In the genomic region with DNA sequence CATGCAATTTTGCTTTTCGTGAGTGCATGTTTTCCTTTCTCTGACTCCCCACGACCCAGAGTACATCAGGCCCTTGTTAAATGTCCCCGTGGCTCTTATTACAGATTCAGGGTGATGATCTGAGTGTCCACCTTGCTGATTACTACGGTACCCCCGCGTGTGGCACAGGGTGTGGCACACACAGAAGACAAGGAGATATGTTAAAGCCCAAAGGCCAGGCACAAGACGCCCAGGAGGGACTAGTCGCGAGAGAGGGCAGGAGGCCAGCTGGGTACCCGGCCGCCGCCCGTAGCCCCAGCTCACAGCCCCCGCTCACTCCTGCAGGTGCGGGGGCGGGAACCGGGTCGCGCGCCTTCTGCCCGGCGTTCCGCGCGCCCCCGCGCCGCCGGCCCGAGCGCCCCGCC, we compare ENCODE assay signal across 8 cellular contexts. TPM values are rescaled to one million over a fixed set of nuclear protein-coding genes. Genes with fewer than 3 reads are reported as not detected.
DNase-seq lines count a peak whose midpoint lies in the region; ATAC-seq and TF ChIP-seq lines count a peak whose summit lies in the region.

No MANE protein-coding gene starts in this region.

- POLR2A ChIA-PET in PC-3 (lab: Charles Lee; ENCODE audit: unreplicated experiment) = interaction anchor here (0.5 to 0.9 kb wide), 4 partner anchors 20 to 1440 kb away, joined by 3 to 5 read pairs (median 4); no protein-coding TSS in a partner anchor

- TF ChIP-seq CTCF in PC-3 (conservative IDR thresholded peaks at IDR 0.05; ENCODE audit: low read depth, low read length) = no peak
- no peak for TF ChIP-seq CTCF in epithelial cell of proximal tubule (conservative IDR thresholded peaks at IDR 0.05; ENCODE audit: low read depth, low read length)
- no peak for TF ChIP-seq CTCF in prostate gland (IDR thresholded peaks at IDR 0.05)

- no peak for TF ChIP-seq POLR2A in prostate gland (IDR thresholded peaks at IDR 0.05)

- peak overlapping the region; percentile 99 for H3K4me2 ChIP-seq in PC-3 (ENCODE audit: low read length)

- intact Hi-C loops in PC-3 (cut with micrococcal nuclease) (no loop called here), prostate gland (cut with DNase I) (loop anchor here (5.0 to 10.0 kb wide), 2 partner anchors 153 to 256 kb away; partner anchors contain the start of gene KIF11)

- peak; percentile 14 for ATAC-seq in PC-3
- no peak for ATAC-seq in GM21576 (IDR thresholded peaks at IDR 0.05; ENCODE audit: unreplicated experiment)

- H3K4me3 ChIP-seq in PC-3 (ENCODE audit: low read length) (peak overlapping the region; percentile 93), epithelial cell of proximal tubule (ENCODE audit: low read depth, low read length) (peak overlapping the region; percentile 88), prostate gland (peak overlapping the region; percentile 80 to 95)

- H3K9me2 ChIP-seq in PC-3 (replicated peaks; ENCODE audit: low read length) = no peaks in the 10 kb centered on the region

- 0% methylated on average over 13 of the region's 32 CpGs for WGBS in prostate gland

- peak overlapping the region; percentile 82 for H3K9ac ChIP-seq in PC-3 (ENCODE audit: low read length)

- peak; percentile 50 for DNase-seq in DMS79 treated with DMSO at 0.1 percent for 48 hours (lab: John Stamatoyannopoulos, UW)
- no peak for DNase-seq in DMS79 (lab: John Stamatoyannopoulos, UW)
- DNase-seq in PC-3 = no peak
- DNase-seq in epithelial cell of proximal tubule (ENCODE audit: low read depth) = no peak
- DNase-seq in prostate gland (ENCODE audit: low spot score) = no peak
- no peak for DNase-seq in hepatic stellate cell (ENCODE audit: low spot score)
- no peak for DNase-seq in NCI-H774 (lab: John Stamatoyannopoulos, UW)

- CTCF ChIA-PET in PC-3 (lab: Charles Lee) = interaction anchor here (0.5 to 0.6 kb wide), 3 partner anchors 137 to 397 kb away, joined by 4 to 7 read pairs (median 4); no protein-coding TSS in a partner anchor

- H3K27ac ChIP-seq in PC-3 (ENCODE audit: low read length) (peak overlapping the region; percentile 59), prostate gland (peak overlapping the region in 1 of 2 donors; percentile 91)

- no peaks in the 10 kb centered on the region for H3K27me3 ChIP-seq in PC-3 (ENCODE audit: low read length)
- no peaks in the 10 kb centered on the region for H3K27me3 ChIP-seq in prostate gland (replicated peaks; ENCODE audit: insufficient read depth)

- peaks cover 14% of the 10 kb centered on the region for H3K79me2 ChIP-seq in PC-3 (ENCODE audit: low read length)

- H3K4me1 ChIP-seq in PC-3 (ENCODE audit: insufficient read depth, low read length) (peaks cover 24% of the 10 kb centered on the region), prostate gland (replicated peaks) (no peaks in the 10 kb centered on the region)

- no peaks in the 10 kb centered on the region for H3K9me3 ChIP-seq in PC-3 (ENCODE audit: low read length)
- no peaks in the 10 kb centered on the region for H3K9me3 ChIP-seq in prostate gland

- no TSS peak for BruUV-seq in PC-3 (replicated peaks; lab: Mats Ljungman, UMichigan)

- H3K36me3 ChIP-seq in PC-3 (ENCODE audit: low read depth, low read length) (no peaks in the 10 kb centered on the region), prostate gland (no peaks in the 10 kb centered on the region)

- no peaks in the 10 kb centered on the region for H3F3A ChIP-seq in PC-3 (ENCODE audit: low read length, unreplicated experiment)

- H4K20me1 ChIP-seq in PC-3 (ENCODE audit: low read length) = no peaks in the 10 kb centered on the region

- H2AFZ ChIP-seq in PC-3 (ENCODE audit: low read length) = peak overlapping the region; percentile 95

RNA-seq across cellular contexts. Expression of gene EXOC6, which starts 0.3 kb away (rescaled TPM):
- total RNA-seq in PC-3 (2014; rRNA removed) (5.5 and 5.7 TPM in 2 replicates), epithelial cell of proximal tubule (12.1 and 12.5 TPM in 2 replicates), prostate gland (100 to 1,000 TPM in 1 of 2 donors, 10 to 100 TPM in 1; 13.5 to 598 TPM)
